ENCODE assay signal across 1 cellular context in the genomic region with DNA sequence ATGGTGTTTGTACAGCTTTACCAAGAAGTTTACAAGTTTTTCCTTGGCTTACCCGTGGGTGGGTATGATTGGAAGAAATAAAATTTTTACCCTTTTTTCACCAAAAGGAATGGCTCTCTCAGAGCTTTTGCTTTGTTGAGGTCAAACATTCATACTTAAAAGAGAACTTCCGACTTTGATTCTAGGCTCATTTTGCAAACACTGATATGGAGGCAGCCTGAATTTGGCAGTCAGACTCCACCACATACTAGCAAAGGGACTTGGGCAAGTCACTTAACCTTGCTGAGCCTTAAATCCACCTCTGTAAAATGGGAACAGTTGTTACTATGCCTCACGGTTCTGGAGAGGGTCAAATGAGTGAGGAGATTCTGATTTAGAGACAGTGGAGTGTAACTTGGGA.
TF ChIP-seq lines count a peak whose summit lies in the region.

No MANE protein-coding gene starts in this region.

TF ChIP-seq in GM23338, 12 proteins besides CTCF, POLR2A, EP300 and RAD21 (continued from another document):
- TF ChIP-seq, protein P1, sequence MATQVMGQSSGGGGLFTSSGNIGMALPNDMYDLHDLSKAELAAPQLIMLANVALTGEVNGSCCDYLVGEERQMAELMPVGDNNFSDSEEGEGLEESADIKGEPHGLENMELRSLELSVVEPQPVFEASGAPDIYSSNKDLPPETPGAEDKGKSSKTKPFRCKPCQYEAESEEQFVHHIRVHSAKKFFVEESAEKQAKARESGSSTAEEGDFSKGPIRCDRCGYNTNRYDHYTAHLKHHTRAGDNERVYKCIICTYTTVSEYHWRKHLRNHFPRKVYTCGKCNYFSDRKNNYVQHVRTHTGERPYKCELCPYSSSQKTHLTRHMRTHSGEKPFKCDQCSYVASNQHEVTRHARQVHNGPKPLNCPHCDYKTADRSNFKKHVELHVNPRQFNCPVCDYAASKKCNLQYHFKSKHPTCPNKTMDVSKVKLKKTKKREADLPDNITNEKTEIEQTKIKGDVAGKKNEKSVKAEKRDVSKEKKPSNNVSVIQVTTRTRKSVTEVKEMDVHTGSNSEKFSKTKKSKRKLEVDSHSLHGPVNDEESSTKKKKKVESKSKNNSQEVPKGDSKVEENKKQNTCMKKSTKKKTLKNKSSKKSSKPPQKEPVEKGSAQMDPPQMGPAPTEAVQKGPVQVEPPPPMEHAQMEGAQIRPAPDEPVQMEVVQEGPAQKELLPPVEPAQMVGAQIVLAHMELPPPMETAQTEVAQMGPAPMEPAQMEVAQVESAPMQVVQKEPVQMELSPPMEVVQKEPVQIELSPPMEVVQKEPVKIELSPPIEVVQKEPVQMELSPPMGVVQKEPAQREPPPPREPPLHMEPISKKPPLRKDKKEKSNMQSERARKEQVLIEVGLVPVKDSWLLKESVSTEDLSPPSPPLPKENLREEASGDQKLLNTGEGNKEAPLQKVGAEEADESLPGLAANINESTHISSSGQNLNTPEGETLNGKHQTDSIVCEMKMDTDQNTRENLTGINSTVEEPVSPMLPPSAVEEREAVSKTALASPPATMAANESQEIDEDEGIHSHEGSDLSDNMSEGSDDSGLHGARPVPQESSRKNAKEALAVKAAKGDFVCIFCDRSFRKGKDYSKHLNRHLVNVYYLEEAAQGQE (IDR thresholded peaks at IDR 0.05; ENCODE audit: unreplicated experiment), result no peak
- no peak for TF ChIP-seq EZH2 (IDR thresholded peaks at IDR 0.05; ENCODE audit: low read depth, unreplicated experiment)
